In genomic region chr2:31219131-31219969, GRCh38 we compare ENCODE assay signal across 9 cellular contexts. TPM values are rescaled to one million over a fixed set of nuclear protein-coding genes. Genes with fewer than 3 reads are reported as not detected.
DNase-seq lines count a peak whose midpoint lies in the region; ATAC-seq, FAIRE-seq and TF ChIP-seq lines count a peak whose summit lies in the region.
"Had no signal": no experiment of that assay in that cellular context is flagged by ENCODE, and none has a peak within 500 bp of the region (broad histone marks: within the 10 kb centered on the region; RNA-seq: fewer than 3 reads in every experiment).

No MANE protein-coding gene starts in this region.

- no peak for TF ChIP-seq RAD21 in liver (IDR thresholded peaks at IDR 0.05)
- no peak for TF ChIP-seq RAD21 in HepG2 (CRISPR knock-in tag; IDR thresholded peaks at IDR 0.05)

- no peak for TF ChIP-seq POLR2A in HepG2 (IDR thresholded peaks at IDR 0.05; ENCODE audit: insufficient read depth in 1 of 2, low read depth in 2 of 2, low read length in 2 of 2)

- H3K9ac ChIP-seq in liver (ENCODE audit: low read depth in 1 of 2, low read length in 2 of 2) (no peak overlapping the region), HepG2 (ENCODE audit: insufficient read depth, low read depth, low read length) (no peak overlapping the region)

- H4K20me1 ChIP-seq in HepG2 (ENCODE audit: insufficient read depth, low read length), result no peaks in the 10 kb centered on the region

- H3K79me2 ChIP-seq in HepG2 (ENCODE audit: insufficient read depth, low read length), result no peaks in the 10 kb centered on the region

- no peaks in the 10 kb centered on the region for H3K9me3 ChIP-seq in liver (ENCODE audit: control insufficient read depth in 4 of 4, low read length in 3 of 4)
- H3K9me3 ChIP-seq in HepG2 (ENCODE audit: low read length), result no peaks in the 10 kb centered on the region

- BruUV-seq in HepG2 (replicated peaks; lab: Mats Ljungman, UMichigan), result no TSS peak

- H3K4me1 Mint-ChIP-seq in activated T-helper 17 cell treated with anti-CD3 and anti-CD28 coated beads, Interleukin-2, amount 50 U/mL, for 72 hours, result peaks cover 16% of the 10 kb centered on the region

- ATAC-seq in HepG2 (no peak), HG03060 (IDR thresholded peaks at IDR 0.05; ENCODE audit: low read depth, unreplicated experiment) (peak; percentile 54)
- ATAC-seq in activated T-helper 17 cell treated with anti-CD3 and anti-CD28 coated beads, Interleukin-2, amount 50 U/mL, for 72 hours (replicated peaks), result peak; percentile 20

- no peak for FAIRE-seq in HepG2 (lab: Jason Lieb, UNC)

- intact Hi-C loops in HepG2 (cut with micrococcal nuclease; ENCODE audit: unreplicated experiment), result no loop called here

- CTCF ChIA-PET in HepG2 (lab: Yijun Ruan, JAX; ENCODE audit: low intra/inter-chr PET ratio, low total read pairs), result no interaction called here

- POLR2A ChIA-PET in HepG2 (lab: Yijun Ruan, JAX), result no interaction called here

- H3K4me1 ChIP-seq in liver (ENCODE audit: control insufficient read depth in 4 of 4, insufficient read depth in 4 of 4, low read length in 3 of 4), result no peaks in the 10 kb centered on the region
- H3K4me1 ChIP-seq in HepG2 (ENCODE audit: insufficient read depth, low read length), result no peaks in the 10 kb centered on the region

- no peak for TF ChIP-seq EP300 in HepG2 (IDR thresholded peaks at IDR 0.05; ENCODE audit: low read depth in 2 of 2, low read length in 2 of 2)
- no peak for TF ChIP-seq EP300 in HepG2 (CRISPR knock-in tag; IDR thresholded peaks at IDR 0.05; ENCODE audit: borderline replicate concordance)

- TF ChIP-seq CTCF in liver (IDR thresholded peaks at IDR 0.05; ENCODE audit: low read depth, low read length, missing input control) (no peak), HepG2 (CRISPR knock-in tag; IDR thresholded peaks at IDR 0.05) (no peak)

- DNase-seq in HepG2 (ENCODE audit: low spot score) (no peak), ureter (ENCODE audit: low spot score) (peak; percentile 42), dermis blood vessel endothelial cell (no peak), inferior parietal cortex (ENCODE audit: extremely low spot score) (no peak)
- DNase-seq in stimulated activated naive CD4-positive, alpha-beta T cell treated with Interleukin-2 at 50 U/mL for 16 hours (lab: John Stamatoyannopoulos, UW), result no peak
- DNase-seq: retina had no signal

- H3K36me3 ChIP-seq in liver (ENCODE audit: control insufficient read depth in 4 of 4, insufficient read depth in 3 of 4, low read depth in 1 of 4, low read length in 3 of 4) (no peaks in the 10 kb centered on the region), HepG2 (replicated peaks in 1 of 2; ENCODE audit: control insufficient read depth in 1 of 2, insufficient read depth in 2 of 2, low read length in 2 of 2) (no peaks in the 10 kb centered on the region)

- no peak overlapping the region for H3K4me3 ChIP-seq in liver (ENCODE audit: low read depth in 1 of 3, low read length in 3 of 3)
- no peak overlapping the region for H3K4me3 ChIP-seq in HepG2 (replicated peaks in 1 of 3; ENCODE audit: insufficient read depth in 1 of 3, low read depth in 2 of 3, low read length in 3 of 3)

- no peaks in the 10 kb centered on the region for H3K36me3 Mint-ChIP-seq in activated T-helper 17 cell treated with anti-CD3 and anti-CD28 coated beads, Interleukin-2, amount 50 U/mL, for 72 hours (ENCODE audit: low read depth)

- H3K27ac Mint-ChIP-seq in activated T-helper 17 cell treated with anti-CD3 and anti-CD28 coated beads, Interleukin-2, amount 50 U/mL, for 72 hours, result no peak overlapping the region

- H3K27ac ChIP-seq in liver (ENCODE audit: low read depth in 1 of 2, low read length in 2 of 2), result no peak overlapping the region
- H3K27ac ChIP-seq in HepG2 (ENCODE audit: extremely low read length, insufficient read depth, low read length), result no peak overlapping the region

- peaks cover 0 to 7% (median 0%) of the 10 kb centered on the region in 4 donors for H3K27me3 ChIP-seq in liver (ENCODE audit: control insufficient read depth in 4 of 4, insufficient read depth in 4 of 4, low read length in 3 of 4)
- H3K27me3 ChIP-seq in HepG2 (ENCODE audit: control insufficient read depth in 1 of 2, insufficient read depth in 2 of 2, low read length in 2 of 2), result peaks cover 0 to 32% of the 10 kb centered on the region in 2 experiments; a peak in 3 of 5 replicates

- H3K4me2 ChIP-seq in HepG2 (ENCODE audit: low read depth, low read length), result no peak overlapping the region

- no peak overlapping the region for H2AFZ ChIP-seq in HepG2 (ENCODE audit: low read length)

- H3K27me3 Mint-ChIP-seq in activated T-helper 17 cell treated with anti-CD3 and anti-CD28 coated beads, Interleukin-2, amount 50 U/mL, for 72 hours, result peaks cover 16% of the 10 kb centered on the region

- no peak overlapping the region for H3K4me3 Mint-ChIP-seq in activated T-helper 17 cell treated with anti-CD3 and anti-CD28 coated beads, Interleukin-2, amount 50 U/mL, for 72 hours

- H3K9me3 Mint-ChIP-seq in activated T-helper 17 cell treated with anti-CD3 and anti-CD28 coated beads, Interleukin-2, amount 50 U/mL, for 72 hours, result no peaks in the 10 kb centered on the region

- 54% methylated on average over 11 of the region's 11 CpGs for WGBS in liver
- 3% methylated on average over 11 of the region's 11 CpGs for WGBS in HepG2 (ENCODE audit: low lambda C conversion rate)

- in situ Hi-C loops in HepG2 (cut with HindIII; ENCODE audit: extremely low pct_ligation_motif_present, low pct_unique_long_range_greater_than_20kb), result no loop called here

TF ChIP-seq in liver, 16 proteins besides CTCF, POLR2A, EP300 and RAD21:
- peak; percentile 34 to 41 for TF ChIP-seq RXRA (IDR thresholded peaks at IDR 0.05)
- TF ChIP-seq TAF1 (conservative IDR thresholded peaks at IDR 0.05), result no peak
- peak; percentile 87 for TF ChIP-seq NR2F2 (IDR thresholded peaks at IDR 0.05)

RNA-seq across cellular contexts. Expression of gene CAPN14, which starts 2.0 kb away (rescaled TPM):
- total RNA-seq in liver (under 1 TPM; 0.05 to 0.08 TPM), HepG2 (2016; rRNA removed; fragmentation: Illumina TruSeq; extraction: Trizol) (not detected in 2 replicates), ureter (0.62 TPM), dermis blood vessel endothelial cell (0.05 TPM in 1 of 2 replicates, not detected in the other)
- polyA plus RNA-seq in liver (not detected), HepG2 (2011; rRNA removed) (not detected in 2 replicates)
- not detected in 2 replicates for total RNA-seq in HepG2 (2016; cell fraction: cytosol; rRNA removed; fragmentation: Illumina TruSeq; extraction: Trizol; ENCODE audit: low read depth)
- total RNA-seq in HepG2 (2016; cell fraction: insoluble cytoplasmic fraction; rRNA removed; fragmentation: Illumina TruSeq; extraction: Trizol), result not detected in 2 replicates
- total RNA-seq in HepG2 (2016; cell fraction: membrane; rRNA removed; fragmentation: Illumina TruSeq; extraction: Trizol), result not detected in 2 replicates
- not detected in 2 replicates for total RNA-seq in HepG2 (2016; cell fraction: nucleus; rRNA removed; fragmentation: Illumina TruSeq; extraction: Trizol)
- not detected in 2 replicates for polyA plus RNA-seq in HepG2 (2011; cell fraction: cytosol; rRNA removed)
- not detected in 2 replicates for polyA plus RNA-seq in HepG2 (2011; cell fraction: nucleus; rRNA removed)
- polyA plus RNA-seq in HepG2 (2012), result not detected in 2 replicates
- polyA plus RNA-seq in HepG2 (2016; cell fraction: cytosol; fragmentation: Illumina TruSeq; extraction: Trizol; ENCODE audit: low read depth), result not detected in 2 replicates
- polyA plus RNA-seq in HepG2 (2016; cell fraction: insoluble cytoplasmic fraction; fragmentation: Illumina TruSeq; extraction: Trizol; ENCODE audit: low read depth), result not detected in 2 replicates
- polyA plus RNA-seq in HepG2 (2016; cell fraction: membrane; fragmentation: Illumina TruSeq; extraction: Trizol; ENCODE audit: low read depth), result not detected in 2 replicates
- not detected in 2 replicates for polyA plus RNA-seq in HepG2 (2016; cell fraction: nucleus; fragmentation: Illumina TruSeq; extraction: Trizol; ENCODE audit: insufficient read depth, low read depth)
- not detected in 2 replicates for polyA minus RNA-seq in HepG2 (2011; rRNA and poly(A)+ RNA removed; ENCODE audit: low replicate concordance)
- not detected in 2 replicates for polyA minus RNA-seq in HepG2 (2011; cell fraction: cytosol; rRNA and poly(A)+ RNA removed)
- polyA minus RNA-seq in HepG2 (2011; cell fraction: nucleus; rRNA and poly(A)+ RNA removed), result not detected in 2 replicates
- under 1 TPM; 0.53 to 0.67 TPM for total RNA-seq in activated T-helper 17 cell treated with anti-CD3 and anti-CD28 coated beads, Interleukin-2, amount 50 U/mL, for 72 hours

RNA-seq across cellular contexts. Expression of gene EHD3, which starts 14.6 kb away (rescaled TPM):
- total RNA-seq in liver, result 10 to 100 TPM; 19.1 to 20.2 TPM
- polyA plus RNA-seq in liver, result 1 to 10 TPM; 7.2 to 7.4 TPM
- total RNA-seq in HepG2 (2016; rRNA removed; fragmentation: Illumina TruSeq; extraction: Trizol), result 0.69 and 0.70 TPM in 2 replicates
- total RNA-seq in HepG2 (2016; cell fraction: cytosol; rRNA removed; fragmentation: Illumina TruSeq; extraction: Trizol; ENCODE audit: low read depth), result 0.09 and 0.20 TPM in 2 replicates
- total RNA-seq in HepG2 (2016; cell fraction: insoluble cytoplasmic fraction; rRNA removed; fragmentation: Illumina TruSeq; extraction: Trizol), result 0.58 and 0.71 TPM in 2 replicates
- 0.37 and 0.52 TPM in 2 replicates for total RNA-seq in HepG2 (2016; cell fraction: membrane; rRNA removed; fragmentation: Illumina TruSeq; extraction: Trizol)
- total RNA-seq in HepG2 (2016; cell fraction: nucleus; rRNA removed; fragmentation: Illumina TruSeq; extraction: Trizol), result 0.40 and 0.47 TPM in 2 replicates
- 0.20 and 0.27 TPM in 2 replicates for polyA plus RNA-seq in HepG2 (2011; rRNA removed)
- 0.23 and 0.31 TPM in 2 replicates for polyA plus RNA-seq in HepG2 (2011; cell fraction: cytosol; rRNA removed)
- 0.18 and 0.23 TPM in 2 replicates for polyA plus RNA-seq in HepG2 (2011; cell fraction: nucleus; rRNA removed)
- polyA plus RNA-seq in HepG2 (2012), result 0.13 and 0.23 TPM in 2 replicates
- polyA plus RNA-seq in HepG2 (2016; cell fraction: cytosol; fragmentation: Illumina TruSeq; extraction: Trizol; ENCODE audit: low read depth), result 0.08 and 0.10 TPM in 2 replicates
- polyA plus RNA-seq in HepG2 (2016; cell fraction: insoluble cytoplasmic fraction; fragmentation: Illumina TruSeq; extraction: Trizol; ENCODE audit: low read depth), result 0.62 and 0.74 TPM in 2 replicates
- 0.17 and 0.27 TPM in 2 replicates for polyA plus RNA-seq in HepG2 (2016; cell fraction: membrane; fragmentation: Illumina TruSeq; extraction: Trizol; ENCODE audit: low read depth)
- 0.48 and 0.56 TPM in 2 replicates for polyA plus RNA-seq in HepG2 (2016; cell fraction: nucleus; fragmentation: Illumina TruSeq; extraction: Trizol; ENCODE audit: insufficient read depth, low read depth)
- polyA minus RNA-seq in HepG2 (2011; rRNA and poly(A)+ RNA removed; ENCODE audit: low replicate concordance), result 0.05 and 0.70 TPM in 2 replicates
- 0.30 TPM in 1 of 2 replicates, not detected in the other for polyA minus RNA-seq in HepG2 (2011; cell fraction: cytosol; rRNA and poly(A)+ RNA removed)
- 0.26 and 0.50 TPM in 2 replicates for polyA minus RNA-seq in HepG2 (2011; cell fraction: nucleus; rRNA and poly(A)+ RNA removed)
- total RNA-seq in activated T-helper 17 cell treated with anti-CD3 and anti-CD28 coated beads, Interleukin-2, amount 50 U/mL, for 72 hours, result 1 to 10 TPM; 1.1 TPM
- total RNA-seq in ureter, result 12.7 TPM
- 6.0 and 7.8 TPM in 2 replicates for total RNA-seq in dermis blood vessel endothelial cell
